8 cellular contexts compared by ENCODE assay signal in genomic region chr5:82349651-82350050, GRCh38.
A peak's percentile ranks its signal among the peaks of the same experiment; 100 is the strongest.
DNase-seq lines count a peak whose midpoint lies in the region; ATAC-seq, FAIRE-seq and TF ChIP-seq lines count a peak whose summit lies in the region.

No MANE protein-coding gene starts in this region.

- no peaks in the 10 kb centered on the region for H3K9me3 Mint-ChIP-seq in T-helper 1 cell treated with Interleukin-12 subunit alpha and Interleukin-12 subunit beta and Interleukin-4 antibody, amounts not matched to agents 30 μg/mL and 1 μg/mL, for 36 hours

- no peak overlapping the region for H3K9ac ChIP-seq in H1 (replicated peaks in 1 of 4; ENCODE audit: extremely low read depth in 1 of 4, low read depth in 3 of 4, low read length in 3 of 4)

- no peaks in the 10 kb centered on the region for H3K27me3 ChIP-seq in H1 (replicated peaks in 1 of 4; ENCODE audit: control insufficient read depth in 3 of 4, extremely low read depth in 1 of 4, insufficient read depth in 3 of 4, low read length in 3 of 4)

- H3K4me3 Mint-ChIP-seq in T-helper 1 cell treated with Interleukin-12 subunit alpha and Interleukin-12 subunit beta and Interleukin-4 antibody, amounts not matched to agents 30 μg/mL and 1 μg/mL, for 36 hours, result no peak overlapping the region

- H3K56ac ChIP-seq in H1 (replicated peaks; ENCODE audit: insufficient read length, low read depth, low read length), result no peak overlapping the region

- H2BK20ac ChIP-seq in H1 (ENCODE audit: low read length), result no peak overlapping the region

- ATAC-seq in GM18868 (IDR thresholded peaks at IDR 0.05; ENCODE audit: unreplicated experiment) (peak; percentile 55), HG02623 (IDR thresholded peaks at IDR 0.05; ENCODE audit: unreplicated experiment) (no peak)

- CTCF ChIA-PET in H1 (lab: Charles Lee; ENCODE audit: partially characterized antibody), result interaction anchor here (0.6 to 12.2 kb wide), 41 partner anchors 9 to 1322 kb away, joined by 3 to 130 read pairs (median 4); partner anchors contain the start of gene VCAN

- peaks cover 58% of the 10 kb centered on the region for H3K4me1 Mint-ChIP-seq in T-helper 1 cell treated with Interleukin-12 subunit alpha and Interleukin-12 subunit beta and Interleukin-4 antibody, amounts not matched to agents 30 μg/mL and 1 μg/mL, for 36 hours (ENCODE audit: low read depth)

- H4K91ac ChIP-seq in H1 (replicated peaks; ENCODE audit: insufficient read length, low read length), result no peak overlapping the region

- H3K9me3 ChIP-seq in H1 (ENCODE audit: insufficient read depth in 2 of 2, low read depth in 1 of 2, low read length in 1 of 2), result no peaks in the 10 kb centered on the region

- no peak for TF ChIP-seq POLR2A in H1 (IDR thresholded peaks at IDR 0.05; ENCODE audit: control extremely low read depth in 1 of 2, low read depth in 2 of 2, low read length in 2 of 2)

- H3K18ac ChIP-seq in H1 (ENCODE audit: extremely low read depth, low read length), result no peak overlapping the region

- H2BK15ac ChIP-seq in H1 (ENCODE audit: low read length), result 0 out of 2 replicates have a peak overlapping the region, but pooled peaks have one; percentile 13

- TF ChIP-seq CTCF in H1 (IDR thresholded peaks at IDR 0.05; ENCODE audit: control extremely low read depth in 1 of 3, insufficient read depth in 1 of 3, low read depth in 1 of 3, low read length in 3 of 3), result peak; percentile 68 to 87 (median 85)

- no peaks in the 10 kb centered on the region for H3K4me1 ChIP-seq in H1 (replicated peaks in 1 of 4; ENCODE audit: control insufficient read depth in 3 of 4, insufficient read depth in 4 of 4, low read length in 3 of 4)

- H3K27ac Mint-ChIP-seq in T-helper 1 cell treated with Interleukin-12 subunit alpha and Interleukin-12 subunit beta and Interleukin-4 antibody, amounts not matched to agents 30 μg/mL and 1 μg/mL, for 36 hours, result peak overlapping the region; percentile 34

- no peak overlapping the region for H2BK5ac ChIP-seq in H1 (ENCODE audit: low read depth, low read length)

- no peak overlapping the region for H4K5ac ChIP-seq in H1 (ENCODE audit: insufficient read length, low read depth, low read length)

- no peak overlapping the region for H4K8ac ChIP-seq in H1 (ENCODE audit: extremely low read depth, insufficient read depth, low read length)

- H3K79me2 ChIP-seq in H1 (ENCODE audit: control insufficient read depth in 1 of 2, insufficient read depth in 2 of 2, low read length in 2 of 2), result no peaks in the 10 kb centered on the region

- POLR2A ChIA-PET in H1 (lab: Charles Lee; ENCODE audit: partially characterized antibody), result no interaction called here

- H3K27me3 Mint-ChIP-seq in T-helper 1 cell treated with Interleukin-12 subunit alpha and Interleukin-12 subunit beta and Interleukin-4 antibody, amounts not matched to agents 30 μg/mL and 1 μg/mL, for 36 hours (ENCODE audit: low read depth), result no peaks in the 10 kb centered on the region

- TF ChIP-seq RAD21 in H1 (IDR thresholded peaks at IDR 0.05 in 1 of 2, conservative IDR thresholded peaks at IDR 0.05 in 1 of 2; ENCODE audit: low read depth in 2 of 2, low read length in 2 of 2), result peak; percentile 59 to 75

- no peak overlapping the region for H3K4ac ChIP-seq in H1 (replicated peaks; ENCODE audit: insufficient read length, low read depth, low read length)

- DNase-seq in ACHN, result peak; percentile 37
- peak; percentile 33 to 87 for DNase-seq in H1 (ENCODE audit: low read depth in 1 of 2, low spot score in 2 of 2)
- DNase-seq in stimulated activated CD4-positive, alpha-beta T cell treated with anti-CD3 and anti-CD28 coated beads, Interleukin-1b, Interleukin-23, amount 100 ng/mL, for 48 hours, result peak; percentile 41
- no peak for DNase-seq in NCI-H2196 treated with DMSO at 0.1 percent for 48 hours (lab: John Stamatoyannopoulos, UW; ENCODE audit: unreplicated experiment)
- DNase-seq in SHP77 (lab: John Stamatoyannopoulos, UW), result no peak

- H3K23ac ChIP-seq in H1 (ENCODE audit: insufficient read length), result no peak overlapping the region

- H3K14ac ChIP-seq in H1 (ENCODE audit: insufficient read length), result no peak overlapping the region

- WGBS in H1 (ENCODE audit: extremely low coverage in 1 of 2, insufficient coverage in 1 of 2, insufficient read length in 1 of 2, insufficient replicate concordance in 2 of 2, low coverage in 1 of 2, low lambda C conversion rate in 2 of 2, missing lambda C conversion rate in 1 of 2), 2 experiments, result 62% methylated on average over 4 of the region's 4 CpGs; no CpG with 5 or more reads in 1 of the 2 experiments

- no peak overlapping the region for H3K27ac ChIP-seq in H1 (ENCODE audit: low read depth, low read length)

- H2BK120ac ChIP-seq in H1 (replicated peaks; ENCODE audit: low read depth, low read length), result no peak overlapping the region

- H2AFZ ChIP-seq in H1 (ENCODE audit: low read length), result 0 out of 2 replicates have a peak overlapping the region, but pooled peaks have one; percentile 55

- FAIRE-seq in H1 (lab: Jason Lieb, UNC), result peak; percentile 84

- peak overlapping the region; percentile 81; the same call in 1 of the 2 replicates for H2BK12ac ChIP-seq in H1 (ENCODE audit: low read depth, low read length)

- H3K4me2 ChIP-seq in H1 (ENCODE audit: insufficient read depth in 1 of 2, low read depth in 2 of 2, low read length in 2 of 2), result no peak overlapping the region

- H3K23me2 ChIP-seq in H1 (ENCODE audit: low read depth, low read length), result no peaks in the 10 kb centered on the region

- no peaks in the 10 kb centered on the region for H4K20me1 ChIP-seq in H1 (replicated peaks in 1 of 2; ENCODE audit: control insufficient read depth in 1 of 2, insufficient read depth in 2 of 2, low read length in 2 of 2)

- in situ Hi-C loops in ACHN (cut with HindIII; ENCODE audit: low pct_ligation_motif_present, low pct_unique_long_range_greater_than_20kb, low sequenced_read_pairs), result no loop called here

- H3K36me3 ChIP-seq in H1 (ENCODE audit: control insufficient read depth in 2 of 4, insufficient read depth in 4 of 4, low read length in 3 of 4), result no peaks in the 10 kb centered on the region

- H3K36me3 Mint-ChIP-seq in T-helper 1 cell treated with Interleukin-12 subunit alpha and Interleukin-12 subunit beta and Interleukin-4 antibody, amounts not matched to agents 30 μg/mL and 1 μg/mL, for 36 hours (ENCODE audit: low read depth), result peaks cover 2% of the 10 kb centered on the region

- H2AK5ac ChIP-seq in H1 (ENCODE audit: low read depth, low read length), result no peak overlapping the region

- no peak overlapping the region for H3K4me3 ChIP-seq in H1 (ENCODE audit: extremely low read depth in 1 of 4, insufficient read depth in 2 of 4, low read depth in 3 of 4, low read length in 4 of 4)

- no peaks in the 10 kb centered on the region; the same call in 1 of the 2 replicates for H3K79me1 ChIP-seq in H1 (ENCODE audit: low read depth, low read length)

- no peak for TF ChIP-seq EP300 in H1 (IDR thresholded peaks at IDR 0.05; ENCODE audit: borderline replicate concordance in 1 of 2, low read depth in 2 of 2, low read length in 2 of 2)

TF ChIP-seq in H1, 55 proteins besides CTCF, POLR2A, EP300 and RAD21:
- TF ChIP-seq JUND (IDR thresholded peaks at IDR 0.05; ENCODE audit: low read length) (peak; percentile 63; the same call in 1 of the 2 replicates), SIN3A (conservative IDR thresholded peaks at IDR 0.05 in 1 of 2, IDR thresholded peaks at IDR 0.05 in 1 of 2; ENCODE audit: low read depth in 1 of 2, low read length in 2 of 2) (no peak)
TF ChIP-seq in H1: peak in this region for 1.

Comparison
In these comparisons a context has a peak if more than half of its experiments do, and no peak if none do; other contexts are left out.
1. DNase-seq: peak in ACHN (single experiment), H1 (2 of 2) and stimulated activated CD4-positive, alpha-beta T cell treated with anti-CD3 and anti-CD28 coated beads, Interleukin-1b, Interleukin-23, amount 100 ng/mL, for 48 hours (single experiment); none in NCI-H2196 treated with DMSO at 0.1 percent for 48 hours (single experiment) and SHP77 (0 of 2).